ENCODE assay signal across 3 cellular contexts in genomic region chr15:63126726-63127125, GRCh38.
TF ChIP-seq lines count a peak whose summit lies in the region.

No MANE protein-coding gene starts in this region.

TF ChIP-seq in HepG2, 621 proteins besides CTCF, POLR2A, EP300 and RAD21 (continues in another document):
- TF ChIP-seq RXRB (CRISPR knock-in tag; IDR thresholded peaks at IDR 0.05; ENCODE audit: borderline replicate concordance), result no peak
- TF ChIP-seq PREB (CRISPR knock-in tag; IDR thresholded peaks at IDR 0.05), result no peak
- no peak for TF ChIP-seq KIAA2018 (CRISPR knock-in tag; IDR thresholded peaks at IDR 0.05; ENCODE audit: borderline replicate concordance)
- TF ChIP-seq MAFK (conservative IDR thresholded peaks at IDR 0.05 in 1 of 2, IDR thresholded peaks at IDR 0.05 in 1 of 2; ENCODE audit: low read length in 2 of 2), result peak; percentile 66 to 88
- no peak for TF ChIP-seq SALL1 (CRISPR knock-in tag; IDR thresholded peaks at IDR 0.05)
- TF ChIP-seq MAFF (IDR thresholded peaks at IDR 0.05; ENCODE audit: low read depth, low read length), result peak; percentile 79
- no peak for TF ChIP-seq CEBPG (CRISPR knock-in tag; IDR thresholded peaks at IDR 0.05)

TF ChIP-seq in IMR-90, 13 proteins besides CTCF, POLR2A, EP300 and RAD21:
- TF ChIP-seq MAFK (IDR thresholded peaks at IDR 0.05; ENCODE audit: low read depth, low read length) (peak; percentile 86), MAZ (IDR thresholded peaks at IDR 0.05; ENCODE audit: borderline replicate concordance, low read depth, low read length) (no peak)
- TF ChIP-seq, protein P1, sequence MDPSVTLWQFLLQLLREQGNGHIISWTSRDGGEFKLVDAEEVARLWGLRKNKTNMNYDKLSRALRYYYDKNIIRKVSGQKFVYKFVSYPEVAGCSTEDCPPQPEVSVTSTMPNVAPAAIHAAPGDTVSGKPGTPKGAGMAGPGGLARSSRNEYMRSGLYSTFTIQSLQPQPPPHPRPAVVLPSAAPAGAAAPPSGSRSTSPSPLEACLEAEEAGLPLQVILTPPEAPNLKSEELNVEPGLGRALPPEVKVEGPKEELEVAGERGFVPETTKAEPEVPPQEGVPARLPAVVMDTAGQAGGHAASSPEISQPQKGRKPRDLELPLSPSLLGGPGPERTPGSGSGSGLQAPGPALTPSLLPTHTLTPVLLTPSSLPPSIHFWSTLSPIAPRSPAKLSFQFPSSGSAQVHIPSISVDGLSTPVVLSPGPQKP (IDR thresholded peaks at IDR 0.05; ENCODE audit: borderline replicate concordance, low read depth, low read length), result no peak

TF ChIP-seq in K562, 482 proteins besides CTCF, POLR2A, EP300 and RAD21:
- TF ChIP-seq ZNF316 (IDR thresholded peaks at IDR 0.05), result peak; percentile 51
- peak; percentile 17; the same call in 1 of the 2 replicates for TF ChIP-seq MAFF (IDR thresholded peaks at IDR 0.05; ENCODE audit: low read length)
- TF ChIP-seq MAFK (IDR thresholded peaks at IDR 0.05; ENCODE audit: low read length), result peak; percentile 22; the same call in 1 of the 2 replicates
- no peak for TF ChIP-seq HNRNPK (IDR thresholded peaks at IDR 0.05; ENCODE audit: low read depth, low read length, poor library complexity, severe bottlenecking)
- TF ChIP-seq ZNF589 (CRISPR knock-in tag; IDR thresholded peaks at IDR 0.05; ENCODE audit: low read depth), result no peak
